Comparison of ENCODE assay signal across 23 cellular contexts in the genomic region with DNA sequence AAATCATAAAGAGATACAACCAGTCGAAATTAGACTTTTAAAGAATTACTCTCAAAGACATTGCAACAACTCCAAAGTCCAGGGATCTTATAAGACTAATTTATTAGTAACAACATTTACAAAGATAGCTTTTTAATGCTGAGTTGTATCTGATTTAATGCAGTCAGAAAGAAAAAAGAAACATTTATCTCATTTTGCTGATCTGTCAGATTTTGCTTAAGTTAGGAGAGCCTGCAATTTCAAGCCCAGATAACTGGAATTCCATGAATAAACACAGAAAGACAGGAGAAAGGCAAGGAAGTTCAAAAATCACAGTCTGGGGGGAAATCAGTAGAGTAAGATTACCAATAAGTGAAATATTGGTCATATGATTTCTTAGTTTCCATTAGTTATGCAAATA. TPM values are rescaled to one million over a fixed set of nuclear protein-coding genes. Genes with fewer than 3 reads are reported as not detected.
DNase-seq lines count a peak whose midpoint lies in the region; ATAC-seq, FAIRE-seq and TF ChIP-seq lines count a peak whose summit lies in the region.
"Had no signal": no experiment of that assay in that cellular context is flagged by ENCODE, and none has a peak within 500 bp of the region (broad histone marks: within the 10 kb centered on the region; RNA-seq: fewer than 3 reads in every experiment).

No MANE protein-coding gene starts in this region.

- no peaks in the 10 kb centered on the region for H3K9me3 ChIP-seq in left ventricle myocardium inferior (replicated peaks)
- no peaks in the 10 kb centered on the region for H3K9me3 ChIP-seq in K562 (replicated peaks; ENCODE audit: control insufficient read depth, insufficient read depth, low read depth, low read length)
- H3K9me3 ChIP-seq: BLaER1, Caco-2, MG63, SK-N-SH had no signal

- TF ChIP-seq EP300 in K562 (IDR thresholded peaks at IDR 0.05; ENCODE audit: low read length): no peak

- 7% methylated on average over 1 of the region's 1 CpG for WGBS in K562 (ENCODE audit: insufficient coverage, low coverage, missing lambda C conversion rate)

- CTCF ChIA-PET in K562 (lab: Yijun Ruan, JAX; ENCODE audit: low intra/inter-chr PET ratio): no interaction called here

- no peak overlapping the region for H3K9ac ChIP-seq in K562 (ENCODE audit: insufficient read depth in 1 of 2, low read depth in 2 of 2, low read length in 2 of 2)
- H3K9ac ChIP-seq: BLaER1, SK-N-SH had no signal

- no peaks in the 10 kb centered on the region for H4K20me1 ChIP-seq in K562 (replicated peaks; ENCODE audit: control insufficient read depth, insufficient read depth, low read length)

- FAIRE-seq in K562 (lab: Jason Lieb, UNC): no peak
- FAIRE-seq: G401.6, RCC 7860 had no signal

- no peak overlapping the region for H2AFZ ChIP-seq in K562 (ENCODE audit: low read depth, low read length)
- H2AFZ ChIP-seq: GM23338 had no signal

- H3K9me3 Mint-ChIP-seq in mesothelial cell of epicardium: no peaks in the 10 kb centered on the region
- H3K9me3 Mint-ChIP-seq: CD8-positive, alpha-beta T cell; H9 had no signal

- H3K4me1 Mint-ChIP-seq in mesothelial cell of epicardium: peaks cover 6% of the 10 kb centered on the region

- in situ Hi-C loops in K562 (cut with MboI): no loop called here

- ATAC-seq in left cardiac atrium: no peak
- ATAC-seq in K562: no peak
- no peak for ATAC-seq in GM21717 (IDR thresholded peaks at IDR 0.05; ENCODE audit: unreplicated experiment)
- ATAC-seq: CD8-positive, alpha-beta T cell; GM23338 had no signal

- H3K4me2 ChIP-seq in K562 (ENCODE audit: insufficient read depth, low read length): no peak overlapping the region
- H3K4me2 ChIP-seq: BLaER1, GM23338, SK-N-SH had no signal

- H3K27ac ChIP-seq in left ventricle myocardium inferior (replicated peaks) (peak overlapping the region; percentile 9), K562 (ENCODE audit: extremely low read depth, low read depth, low read length) (no peak overlapping the region)
- H3K27ac ChIP-seq: BLaER1 had no signal

- H3K36me3 Mint-ChIP-seq in mesothelial cell of epicardium: peaks cover 21% of the 10 kb centered on the region

- H3K36me3 ChIP-seq in left ventricle myocardium inferior (peaks cover 44% of the 10 kb centered on the region), K562 (ENCODE audit: control insufficient read depth, insufficient read depth, low read length) (no peaks in the 10 kb centered on the region)

- no peak for TF ChIP-seq POLR2A in K562 (conservative IDR thresholded peaks at IDR 0.05)

- POLR2A ChIA-PET in K562 (lab: Yijun Ruan, JAX): no interaction called here

- intact Hi-C loops in left ventricle myocardium inferior (cut with micrococcal nuclease): no loop called here
- intact Hi-C loops in left cardiac atrium (cut with DNase I): no loop called here
- intact Hi-C loops in K562 (cut with micrococcal nuclease): no loop called here

- peak overlapping the region; percentile 62 for H3K27ac Mint-ChIP-seq in mesothelial cell of epicardium
- H3K27ac Mint-ChIP-seq: CD8-positive, alpha-beta T cell; GM23338; H9 had no signal

- H3K79me2 ChIP-seq in K562 (ENCODE audit: control insufficient read depth, insufficient read depth, low read length): no peaks in the 10 kb centered on the region

- no peak for TF ChIP-seq RAD21 in K562 (CRISPR knock-in tag; conservative IDR thresholded peaks at IDR 0.05 in 1 of 2, IDR thresholded peaks at IDR 0.05 in 1 of 2)

- no peaks in the 10 kb centered on the region for H3K9me1 ChIP-seq in K562 (ENCODE audit: control insufficient read depth, insufficient read depth, low read length)

- H3K27me3 ChIP-seq in left ventricle myocardium inferior (ENCODE audit: low read depth) (peaks cover 38% of the 10 kb centered on the region), K562 (ENCODE audit: control insufficient read depth in 2 of 2, insufficient read depth in 2 of 2, low read length in 2 of 2) (peaks cover 7 to 21% of the 10 kb centered on the region in 2 experiments; a peak in 3 of 5 replicates)
- H3K27me3 ChIP-seq: BLaER1, MG63 had no signal

- peaks cover 20% of the 10 kb centered on the region for H3K4me1 ChIP-seq in left ventricle myocardium inferior
- H3K4me1 ChIP-seq in K562 (replicated peaks in 1 of 2; ENCODE audit: control insufficient read depth in 2 of 2, insufficient read depth in 2 of 2, low read length in 2 of 2): no peaks in the 10 kb centered on the region; a peak in 1 of 5 replicates
- H3K4me1 ChIP-seq: Caco-2 had no signal

- H3K27me3 Mint-ChIP-seq in mesothelial cell of epicardium (ENCODE audit: low read depth): peaks cover 24% of the 10 kb centered on the region

- no peak overlapping the region for H3K4me3 ChIP-seq in left ventricle myocardium inferior
- H3K4me3 ChIP-seq in K562: no peak overlapping the region
- H3K4me3 ChIP-seq: BLaER1, GM23338, MG63 had no signal

- no TSS peak for BruUV-seq in K562 (replicated peaks; lab: Mats Ljungman, UMichigan)

- TF ChIP-seq CTCF in left ventricle myocardium inferior (IDR thresholded peaks at IDR 0.05; ENCODE audit: borderline replicate concordance) (no peak), K562 (IDR thresholded peaks at IDR 0.05 in 2 of 3, conservative IDR thresholded peaks at IDR 0.05 in 1 of 3; ENCODE audit: insufficient read depth in 2 of 3, low read depth in 1 of 3, low read length in 3 of 3) (no peak), mesothelial cell of epicardium (IDR thresholded peaks at IDR 0.05; ENCODE audit: unreplicated experiment) (no peak)

- no peak overlapping the region for H3K4me3 Mint-ChIP-seq in mesothelial cell of epicardium
- H3K4me3 Mint-ChIP-seq: CD8-positive, alpha-beta T cell; GM23338; H9 had no signal

- DNase-seq in left ventricle myocardium inferior (no peak), left cardiac atrium (no peak), K562 (ENCODE audit: extremely low read depth in 1 of 4, low spot score in 3 of 4) (no peak), mesothelial cell of epicardium (ENCODE audit: low spot score in 2 of 2, unreplicated experiment in 2 of 2) (no peak)
- DNase-seq in activated T-cell treated with anti-CD3 and anti-CD28 coated beads, Interleukin-2, amount 50 U/mL, for 1 hour: no peak
- no peak for DNase-seq in stimulated activated CD4-positive, alpha-beta T cell treated with anti-CD3 and anti-CD28 coated beads, Interleukin-4, amount 100 ng/mL, for 1 hour
- DNase-seq: Caco-2; CD8-positive, alpha-beta T cell; H9; KG1; MG63; NCI-H1417 treated with DMSO at 0.1 percent for 48 hours; NCI-H1694 treated with DMSO at 0.1 percent for 48 hours; NCI-H2171 treated with DMSO at 0.1 percent for 48 hours; NCI-H524; NCI-H774; SIG-M5; SK-N-SH had no signal

TF ChIP-seq in K562, 482 proteins besides CTCF, POLR2A, EP300 and RAD21 (continues in another document):
- TF ChIP-seq ZBTB1 (CRISPR knock-in tag; IDR thresholded peaks at IDR 0.05; ENCODE audit: borderline replicate concordance, low read depth): no peak
- TF ChIP-seq C11orf30 (IDR thresholded peaks at IDR 0.05; ENCODE audit: low read depth): peak; percentile 68
- no peak for TF ChIP-seq ZNF133 (CRISPR knock-in tag; IDR thresholded peaks at IDR 0.05)
- TF ChIP-seq VEZF1 (CRISPR knock-in tag; IDR thresholded peaks at IDR 0.05): no peak
- no peak for TF ChIP-seq TAL1 (IDR thresholded peaks at IDR 0.05)
- no peak for TF ChIP-seq NRF1 (conservative IDR thresholded peaks at IDR 0.05 in 1 of 2, IDR thresholded peaks at IDR 0.05 in 1 of 2)
- TF ChIP-seq ZNF316 (IDR thresholded peaks at IDR 0.05): peak; percentile 77
- no peak for TF ChIP-seq ARNT (IDR thresholded peaks at IDR 0.05)

RNA-seq across cellular contexts. Expression of gene SLFN11, which starts 22.9 kb away (rescaled TPM):
- total RNA-seq in left ventricle myocardium inferior: 15.1 TPM
- 10 to 100 TPM; 26.6 to 27.4 TPM for total RNA-seq in left cardiac atrium
- 0.23 and 0.42 TPM in 2 replicates for total RNA-seq in K562 (2011; cell fraction: chromatin; rRNA removed; ENCODE audit: low replicate concordance)
- total RNA-seq in K562 (2011; cell fraction: nucleolus; rRNA removed): 0.17 TPM in 1 of 2 replicates, not detected in the other
- total RNA-seq in K562 (2011; cell fraction: nucleoplasm; rRNA removed): 0.08 TPM in 1 of 2 replicates, not detected in the other
- not detected in 2 replicates for total RNA-seq in K562 (2014; rRNA removed)
- total RNA-seq in K562 (2014; rRNA removed; fragmentation: Illumina TruSeq; extraction: Trizol): not detected in 2 replicates
- not detected in 2 replicates for total RNA-seq in K562 (2015; rRNA removed; fragmentation: Illumina TruSeq; extraction: Trizol)
- total RNA-seq in K562 (2021): 0.04 and 0.20 TPM in 2 replicates
- polyA plus RNA-seq in K562 (2011; rRNA removed): 0.05 and 0.21 TPM in 2 replicates
- 0.21 TPM in 1 of 2 replicates, not detected in the other for polyA plus RNA-seq in K562 (2011; cell fraction: cytosol; rRNA removed)
- 0.23 TPM in 1 of 2 replicates, not detected in the other for polyA plus RNA-seq in K562 (2011; cell fraction: nucleus; rRNA removed)
- 0.07 TPM in 1 of 2 replicates, not detected in the other for polyA plus RNA-seq in K562 (2012)
- not detected in 2 replicates for polyA plus RNA-seq in K562 (2014; fragmentation: Illumina TruSeq; extraction: Trizol)
- not detected for polyA plus RNA-seq in K562 (2014; fragmentation: Nextera tagmentation; extraction: Ambion mirVana)
- not detected in 2 replicates for polyA plus RNA-seq in K562 (2014; rRNA removed)
- 0.42 TPM in 1 of 2 replicates, not detected in the other for polyA minus RNA-seq in K562 (2011; rRNA and poly(A)+ RNA removed)
- 1.7 TPM in 1 of 2 replicates, not detected in the other for polyA minus RNA-seq in K562 (2011; cell fraction: cytosol; rRNA and poly(A)+ RNA removed)
- polyA minus RNA-seq in K562 (2011; cell fraction: nucleus; rRNA and poly(A)+ RNA removed): 0.27 TPM in 1 of 2 replicates, not detected in the other
- 34.1 to 37.7 TPM (median 36.9 TPM) in 3 replicates for total RNA-seq in mesothelial cell of epicardium
- total RNA-seq: Caco-2, GM23338 had no signal
- polyA plus RNA-seq: GM23338 had no signal

Comparison
In these comparisons a context has a peak if more than half of its experiments do, and no peak if none do; other contexts are left out.
1. RNA of gene SLFN11, which starts 22.9 kb away (total RNA-seq): 34.1 to 37.7 TPM in mesothelial cell of epicardium, 26.6 to 27.4 TPM in left cardiac atrium and 15.1 TPM in left ventricle myocardium inferior (single experiment); 0.04 to 0.42 TPM in K562; every median in the first group is over 10 times any median in the second.